25 cellular contexts compared by ENCODE assay signal in genomic region chr21:45941338-45941710, GRCh38. TPM values are rescaled to one million over a fixed set of nuclear protein-coding genes. Genes with fewer than 3 reads are reported as not detected.
"Had no signal": no experiment of that assay in that cellular context is flagged by ENCODE, and none has a peak within 500 bp of the region (broad histone marks: within the 10 kb centered on the region; RNA-seq: fewer than 3 reads in every experiment).

No MANE protein-coding gene starts in this region.

- H3K9me3 ChIP-seq: MG63, SJSA1 had no signal

- H3K27me3 ChIP-seq: MG63, SJSA1 had no signal

- H3K4me3 ChIP-seq: MG63, SJSA1 had no signal

- H3K36me3 ChIP-seq: MG63, SJSA1 had no signal

- H3K27ac ChIP-seq: SJSA1 had no signal

- H3K4me1 ChIP-seq: SJSA1 had no signal

- DNase-seq: activated B cell treated with CpG ODN at 0.5 μM for 24 hours; activated CD4-positive, alpha-beta T cell treated with anti-CD3 and anti-CD28 coated beads for 1 hour; activated CD4-positive, alpha-beta T cell treated with anti-CD3 and anti-CD28 coated beads, Interleukin-2, amount 10 ng/mL, durations not matched to agents 24 days and 14 days; activated CD4-positive, alpha-beta T cell treated with anti-CD3 and anti-CD28 coated beads, Interleukin-2, amount 50 U/mL, for 48 hours; activated CD8-positive, alpha-beta memory T cell treated with anti-CD3 and anti-CD28 coated beads for 24 hours; activated gamma-delta T cell; activated naive CD4-positive, alpha-beta T cell treated with anti-CD3 and anti-CD28 coated beads for 36 hours; activated T-cell treated with anti-CD3 and anti-CD28 coated beads, Interleukin-2, amount 50 U/mL, for 4 hours; amygdala; MG63; MV-4-11; NCI-H1092 treated with DMSO at 0.1 percent for 48 hours; NCI-H1417 treated with DMSO at 0.1 percent for 48 hours; NCI-H1694 treated with DMSO at 0.1 percent for 48 hours; NCI-H2029 treated with DMSO at 0.1 percent for 48 hours; NCI-H345; NCI-H510A; NCI-H526 treated with DMSO at 0.1 percent for 48 hours; NCI-H82; RPMI8226; SHP77; T-helper 17 cell; T-helper 9 cell had no signal

- ATAC-seq: activated T-cell treated with anti-CD3 and anti-CD28 coated beads, Interleukin-2, amount 50 U/mL, for 4 hours; T-helper 17 cell had no signal

RNA-seq across cellular contexts. Expression of gene COL6A1, which starts 40.2 kb away (rescaled TPM):
- total RNA-seq: OCI-LY7 had no signal
